In genomic region chr3:39107056-39107873, GRCh38 we compare ENCODE assay signal across 1 cellular context.
TF ChIP-seq lines count a peak whose summit lies in the region.

Gene GORASP1 (minus strand): TSS chr3:39107627. CDS start chr3:39107541, 86 bp downstream.
Gene TTC21A (plus strand): TSS chr3:39107680. CDS start chr3:39107838, 158 bp downstream.

TF ChIP-seq in HepG2, 621 proteins besides CTCF, POLR2A, EP300 and RAD21 (continued from another document and continues in another):
- TF ChIP-seq TFE3 (CRISPR knock-in tag; IDR thresholded peaks at IDR 0.05) = peak; percentile 50; the same call in 1 of the 2 replicates
- no peak for TF ChIP-seq ZNF296 (CRISPR knock-in tag; conservative IDR thresholded peaks at IDR 0.05)
- no peak for TF ChIP-seq ZNF260 (CRISPR knock-in tag; IDR thresholded peaks at IDR 0.05; ENCODE audit: borderline replicate concordance, low read depth)
- TF ChIP-seq PTBP1 (IDR thresholded peaks at IDR 0.05; ENCODE audit: low read depth, low read length, poor library complexity, severe bottlenecking) = no peak
- TF ChIP-seq HOMEZ (CRISPR knock-in tag; IDR thresholded peaks at IDR 0.05; ENCODE audit: low read depth) = no peak
- peak; percentile 70; the same call in 1 of the 2 replicates for TF ChIP-seq SP4 (CRISPR knock-in tag; IDR thresholded peaks at IDR 0.05)
- no peak for TF ChIP-seq ZBTB33 (CRISPR knock-in tag; IDR thresholded peaks at IDR 0.05)
- no peak for TF ChIP-seq KDM1A (CRISPR knock-in tag; IDR thresholded peaks at IDR 0.05)
- TF ChIP-seq TP53 (CRISPR knock-in tag; conservative IDR thresholded peaks at IDR 0.05) = no peak
- no peak for TF ChIP-seq ZBTB43 (CRISPR knock-in tag; conservative IDR thresholded peaks at IDR 0.05)
- no peak for TF ChIP-seq THAP8 (CRISPR knock-in tag; IDR thresholded peaks at IDR 0.05; ENCODE audit: borderline replicate concordance)
- TF ChIP-seq HMGXB4 (CRISPR knock-in tag; IDR thresholded peaks at IDR 0.05; ENCODE audit: borderline replicate concordance in 1 of 2, low read depth in 1 of 2) = peak; percentile 75 to 81
- TF ChIP-seq CSRNP2 (CRISPR knock-in tag; conservative IDR thresholded peaks at IDR 0.05; ENCODE audit: low read depth) = no peak
- TF ChIP-seq SETDB1 (CRISPR knock-in tag; IDR thresholded peaks at IDR 0.05; ENCODE audit: borderline replicate concordance) = no peak
- TF ChIP-seq ZNF558 (CRISPR knock-in tag; IDR thresholded peaks at IDR 0.05; ENCODE audit: borderline replicate concordance) = no peak
- 0 out of 2 replicates have a peak, but pooled peaks have one; percentile 57 for TF ChIP-seq HBP1 (CRISPR knock-in tag; IDR thresholded peaks at IDR 0.05; ENCODE audit: low read depth)
- TF ChIP-seq ARID3A (IDR thresholded peaks at IDR 0.05; ENCODE audit: low read depth, low read length) = no peak
- no peak for TF ChIP-seq ZNF607 (CRISPR knock-in tag; IDR thresholded peaks at IDR 0.05; ENCODE audit: borderline replicate concordance)
- no peak for TF ChIP-seq ZNF496 (CRISPR knock-in tag; IDR thresholded peaks at IDR 0.05; ENCODE audit: insufficient replicate concordance)
- no peak; the same call in 1 of the 2 replicates for TF ChIP-seq ZGPAT (CRISPR knock-in tag; IDR thresholded peaks at IDR 0.05)
- TF ChIP-seq CSRNP1 (CRISPR knock-in tag; IDR thresholded peaks at IDR 0.05) = no peak
- peak; percentile 79 for TF ChIP-seq ZNF777 (CRISPR knock-in tag; IDR thresholded peaks at IDR 0.05)
- no peak for TF ChIP-seq RERE (CRISPR knock-in tag; IDR thresholded peaks at IDR 0.05; ENCODE audit: low read depth)
- no peak for TF ChIP-seq MATR3 (CRISPR knock-in tag; IDR thresholded peaks at IDR 0.05)
